1 cellular context compared by ENCODE assay signal in the genomic region with DNA sequence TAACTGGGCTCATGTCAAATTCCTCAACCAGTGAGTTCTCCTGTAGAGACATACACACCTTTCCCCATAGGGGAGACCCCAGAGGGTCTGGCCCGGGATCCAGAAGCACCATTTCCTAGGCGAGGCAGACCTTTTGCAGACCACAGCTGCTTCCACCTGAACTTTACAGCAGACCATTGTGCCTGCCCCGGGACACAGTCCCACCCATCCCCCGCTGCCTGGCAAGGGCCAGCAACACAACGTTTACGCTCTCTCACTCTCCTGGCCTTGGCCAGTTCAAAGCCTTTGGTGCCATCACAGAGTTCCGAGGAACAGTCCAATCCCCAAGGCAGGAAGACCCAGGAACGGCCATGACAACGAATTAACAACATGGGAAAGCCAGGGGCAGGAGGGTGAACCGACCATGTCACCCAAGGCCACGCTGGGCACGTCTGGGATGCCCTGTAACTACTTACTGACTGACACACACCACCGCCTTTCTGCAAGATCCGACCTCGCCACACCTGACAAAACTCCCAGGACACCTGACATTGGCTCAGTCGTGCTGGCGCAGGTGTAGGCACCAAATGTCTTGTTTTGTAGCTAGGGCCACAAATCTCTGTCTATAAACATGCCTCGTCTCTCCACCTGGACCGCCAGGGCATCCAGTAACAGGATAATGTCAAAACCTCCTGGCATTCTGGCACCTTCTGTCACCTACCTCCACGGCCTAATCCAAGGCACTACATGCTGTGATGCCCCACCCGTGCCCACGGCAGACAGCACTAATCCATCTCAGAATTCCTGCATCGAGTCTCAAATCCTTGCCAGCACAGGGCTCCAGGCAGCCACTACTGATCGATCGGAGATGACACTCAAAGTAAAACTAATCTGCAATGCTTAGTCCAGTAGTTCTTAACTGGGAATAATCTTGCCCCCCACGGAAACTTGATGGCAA.
TF ChIP-seq lines count a peak whose summit lies in the region.

No MANE protein-coding gene starts in this region.

TF ChIP-seq in H1, 55 proteins besides CTCF, POLR2A, EP300 and RAD21:
- no peak for TF ChIP-seq BRCA1 (IDR thresholded peaks at IDR 0.05; ENCODE audit: low read depth, low read length)
- no peak for TF ChIP-seq HDAC2 (IDR thresholded peaks at IDR 0.05; ENCODE audit: borderline replicate concordance in 1 of 2, low read depth in 2 of 2, low read length in 2 of 2)
- TF ChIP-seq RNF2 (IDR thresholded peaks at IDR 0.05; ENCODE audit: borderline replicate concordance, low read depth, low read length, missing control alignments, poor library complexity, severe bottlenecking): no peak
- TF ChIP-seq SUZ12 (IDR thresholded peaks at IDR 0.05; ENCODE audit: low read length): no peak
- no peak for TF ChIP-seq POLR2AphosphoS5 (IDR thresholded peaks at IDR 0.05; ENCODE audit: low read depth, low read length)
- no peak for TF ChIP-seq CEBPB (IDR thresholded peaks at IDR 0.05; ENCODE audit: low read depth, low read length)
- TF ChIP-seq NANOG (IDR thresholded peaks at IDR 0.05; ENCODE audit: insufficient read depth, low read depth, low read length, poor library complexity, severe bottlenecking): no peak
TF ChIP-seq in H1: peak in this region for 0.
